ENCODE assay signal across 30 cellular contexts in the genomic region with DNA sequence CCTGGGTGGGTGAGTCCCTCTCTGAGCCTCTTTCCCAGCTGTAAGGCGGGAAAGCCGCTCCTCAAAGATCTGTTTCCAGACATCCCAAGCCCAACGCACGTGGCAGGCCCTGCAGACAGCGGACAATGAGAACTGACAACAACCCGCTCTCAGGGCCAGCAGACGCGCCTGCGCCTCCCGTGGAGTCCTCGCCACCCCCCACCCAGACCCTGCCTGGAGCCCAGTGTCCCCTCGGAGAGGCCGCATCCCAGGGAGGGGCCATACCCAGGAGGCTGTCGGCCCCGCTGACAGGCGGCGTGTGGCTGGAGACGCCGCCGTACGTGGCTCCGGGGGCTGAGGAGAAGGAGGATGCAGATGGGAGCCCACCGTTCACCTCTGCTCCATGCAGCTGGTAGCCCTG.
"Had no signal": no experiment of that assay in that cellular context is flagged by ENCODE, and none has a peak within 500 bp of the region (broad histone marks: within the 10 kb centered on the region; RNA-seq: fewer than 3 reads in every experiment).

No MANE protein-coding gene starts in this region.

- DNase-seq: activated CD4-positive, alpha-beta memory T cell treated with anti-CD3 and anti-CD28 coated beads for 36 hours; activated CD4-positive, alpha-beta T cell treated with anti-CD3 and anti-CD28 coated beads for 36 hours; activated CD4-positive, alpha-beta T cell treated with anti-CD3 and anti-CD28 coated beads, Interleukin-2, amount 50 U/mL, for 1 hour; activated CD8-positive, alpha-beta memory T cell treated with anti-CD3 and anti-CD28 coated beads, Interleukin-2, amount 50 U/mL, for 4 hours; activated gamma-delta T cell treated with Interleukin-2 at 50 U/mL for 16 hours; activated naive CD4-positive, alpha-beta T cell treated with anti-CD3 and anti-CD28 coated beads for 36 hours; activated naive CD8-positive, alpha-beta T cell treated with anti-CD3 and anti-CD28 coated beads, Interleukin-2, amount 50 U/mL, for 24 hours; activated T-cell treated with anti-CD3 and anti-CD28 coated beads for 4 hours; activated T-cell treated with anti-CD3 and anti-CD28 coated beads, Interleukin-2, amount 50 U/mL, for 4 hours; anterior cingulate cortex; caudate nucleus; Kasumi-1; KBM-7; MG63; MV-4-11; NCI-H1092; NCI-H1436 treated with DMSO at 0.1 percent for 48 hours; NCI-H1694 treated with DMSO at 0.1 percent for 48 hours; NCI-H2029; NCI-H345; NCI-H524 treated with DMSO at 0.1 percent for 48 hours; OCI-M1; SHP77 treated with DMSO at 0.1 percent for 48 hours had no signal

- H3K27ac Mint-ChIP-seq: activated CD4-positive, alpha-beta memory T cell treated with anti-CD3 and anti-CD28 coated beads for 36 hours; activated CD4-positive, alpha-beta T cell treated with anti-CD3 and anti-CD28 coated beads for 36 hours; activated naive CD4-positive, alpha-beta T cell treated with anti-CD3 and anti-CD28 coated beads for 36 hours; activated naive CD8-positive, alpha-beta T cell; activated naive CD8-positive, alpha-beta T cell treated with anti-CD3 and anti-CD28 coated beads, Interleukin-2, amount 50 U/mL, for 24 hours; activated T-helper 1 cell treated with anti-CD3 and anti-CD28 coated beads, Interleukin-12 subunit alpha, Interleukin-12 subunit beta, Interleukin-2, Interleukin-4 antibody, amounts not matched to agents 30 ng/mL and 10 ng/mL and 1 ng/mL, durations not matched to agents 14 hours and 24 hours and 36 hours; brain; T-helper 1 cell treated with Interleukin-12 subunit alpha and Interleukin-12 subunit beta and Interleukin-4 antibody, amounts not matched to agents 30 μg/mL and 1 μg/mL, for 36 hours; T-helper 2 cell treated with Interferon-gamma antibody and Interleukin-4, amounts not matched to agents 5 μg/mL and 100 μg/mL, for 36 hours had no signal

- H3K4me1 ChIP-seq: SJSA1 had no signal

- H3K4me2 ChIP-seq: SK-N-SH had no signal

- H3K27me3 Mint-ChIP-seq: activated CD4-positive, alpha-beta memory T cell treated with anti-CD3 and anti-CD28 coated beads for 36 hours; activated CD4-positive, alpha-beta T cell treated with anti-CD3 and anti-CD28 coated beads for 36 hours; activated naive CD8-positive, alpha-beta T cell; activated naive CD8-positive, alpha-beta T cell treated with anti-CD3 and anti-CD28 coated beads, Interleukin-2, amount 50 U/mL, for 24 hours had no signal

- H3K9me3 Mint-ChIP-seq: activated CD4-positive, alpha-beta memory T cell treated with anti-CD3 and anti-CD28 coated beads for 36 hours; activated naive CD4-positive, alpha-beta T cell treated with anti-CD3 and anti-CD28 coated beads for 36 hours; activated naive CD8-positive, alpha-beta T cell treated with anti-CD3 and anti-CD28 coated beads, Interleukin-2, amount 50 U/mL, for 24 hours; activated T-cell treated with anti-CD3 and anti-CD28 coated beads, Interleukin-2, amount 50 U/mL, for 4 hours; activated T-helper 1 cell treated with anti-CD3 and anti-CD28 coated beads, Interleukin-12 subunit alpha, Interleukin-12 subunit beta, Interleukin-2, Interleukin-4 antibody, amounts not matched to agents 30 ng/mL and 10 ng/mL and 1 ng/mL, durations not matched to agents 14 hours and 24 hours and 36 hours; brain; T-helper 1 cell treated with Interleukin-12 subunit alpha and Interleukin-12 subunit beta and Interleukin-4 antibody, amounts not matched to agents 30 μg/mL and 1 μg/mL, for 36 hours; T-helper 2 cell treated with Interferon-gamma antibody and Interleukin-4, amounts not matched to agents 5 μg/mL and 100 μg/mL, for 36 hours had no signal

- H3K27me3 ChIP-seq: MG63, SJSA1 had no signal

- ATAC-seq: activated CD4-positive, alpha-beta T cell treated with anti-CD3 and anti-CD28 coated beads for 36 hours; activated naive CD8-positive, alpha-beta T cell treated with anti-CD3 and anti-CD28 coated beads, Interleukin-2, amount 50 U/mL, for 24 hours; activated T-cell treated with anti-CD3 and anti-CD28 coated beads, Interleukin-2, amount 50 U/mL, for 4 hours had no signal

- H3K9ac ChIP-seq: SK-N-SH had no signal

- H3K4me3 Mint-ChIP-seq: activated CD4-positive, alpha-beta memory T cell treated with anti-CD3 and anti-CD28 coated beads for 36 hours; activated CD4-positive, alpha-beta T cell treated with anti-CD3 and anti-CD28 coated beads for 36 hours; activated naive CD4-positive, alpha-beta T cell treated with anti-CD3 and anti-CD28 coated beads for 36 hours; activated naive CD8-positive, alpha-beta T cell; activated naive CD8-positive, alpha-beta T cell treated with anti-CD3 and anti-CD28 coated beads, Interleukin-2, amount 50 U/mL, for 24 hours; activated T-cell treated with anti-CD3 and anti-CD28 coated beads, Interleukin-2, amount 50 U/mL, for 4 hours; activated T-helper 1 cell treated with anti-CD3 and anti-CD28 coated beads, Interleukin-12 subunit alpha, Interleukin-12 subunit beta, Interleukin-2, Interleukin-4 antibody, amounts not matched to agents 30 ng/mL and 10 ng/mL and 1 ng/mL, durations not matched to agents 14 hours and 24 hours and 36 hours; brain; T-helper 1 cell treated with Interleukin-12 subunit alpha and Interleukin-12 subunit beta and Interleukin-4 antibody, amounts not matched to agents 30 μg/mL and 1 μg/mL, for 36 hours; T-helper 2 cell treated with Interferon-gamma antibody and Interleukin-4, amounts not matched to agents 5 μg/mL and 100 μg/mL, for 36 hours had no signal

- H3K4me3 ChIP-seq: MG63, SJSA1 had no signal

- H3K9me3 ChIP-seq: MG63, SJSA1, SK-N-SH had no signal

- H3K9me2 ChIP-seq: SK-N-SH had no signal

- H3K36me3 ChIP-seq: MG63 had no signal

- H3K4me1 Mint-ChIP-seq: brain had no signal

- H3K27ac ChIP-seq: SJSA1 had no signal
